ENCODE assay signal across 15 cellular contexts in genomic region chr6:7960848-7961247, GRCh38. TPM values are rescaled to one million over a fixed set of nuclear protein-coding genes. Genes with fewer than 3 reads are reported as not detected.
DNase-seq lines count a peak whose midpoint lies in the region; ATAC-seq, FAIRE-seq and TF ChIP-seq lines count a peak whose summit lies in the region.
"Had no signal": no experiment of that assay in that cellular context is flagged by ENCODE, and none has a peak within 500 bp of the region (broad histone marks: within the 10 kb centered on the region; RNA-seq: fewer than 3 reads in every experiment).

No MANE protein-coding gene starts in this region.

- CTCF ChIA-PET in GM12878 (lab: Yijun Ruan, JAX) (no interaction called here), PC-3 (lab: Charles Lee) (no interaction called here)

- H2AFZ ChIP-seq in GM12878 (ENCODE audit: control insufficient read depth, low read depth, low read length) (no peak overlapping the region), PC-3 (ENCODE audit: low read length) (no peak overlapping the region)

- SMC1A ChIA-PET in GM12878 (lab: Charles Lee; ENCODE audit: uncharacterized antibody, unreplicated experiment), result interaction anchor here (1.7 kb wide), 1 partner anchor 44 kb away, joined by 5 read pairs; no protein-coding TSS in a partner anchor

- no peak for TF ChIP-seq POLR2A in GM12878 (IDR thresholded peaks at IDR 0.05; ENCODE audit: low read depth, low read length)

- intact Hi-C loops in GM12878 (cut with micrococcal nuclease; ENCODE audit: unreplicated experiment) (no loop called here), PC-3 (cut with micrococcal nuclease) (no loop called here)

- no peaks in the 10 kb centered on the region for H3F3A ChIP-seq in PC-3 (ENCODE audit: low read length, unreplicated experiment)

- no peaks in the 10 kb centered on the region for H3K9me2 ChIP-seq in PC-3 (replicated peaks; ENCODE audit: low read length)

- POLR2A ChIA-PET in GM12878 (lab: Charles Lee), result no interaction called here
- POLR2A ChIA-PET in PC-3 (lab: Charles Lee; ENCODE audit: unreplicated experiment), result no interaction called here

- TF ChIP-seq CTCF in GM12878 (IDR thresholded peaks at IDR 0.05 in 2 of 3, conservative IDR thresholded peaks at IDR 0.05 in 1 of 3; ENCODE audit: control insufficient read depth in 2 of 3, extremely low read depth in 1 of 3, insufficient read depth in 1 of 3, low read depth in 3 of 3, low read length in 3 of 3) (no peak), PC-3 (conservative IDR thresholded peaks at IDR 0.05; ENCODE audit: low read depth, low read length) (no peak)

- H3K27ac ChIP-seq in GM12878 (ENCODE audit: control insufficient read depth, insufficient read depth) (no peak overlapping the region), PC-3 (ENCODE audit: low read length) (no peak overlapping the region)
- H3K27ac ChIP-seq in effector memory CD4-positive, alpha-beta T cell (ENCODE audit: insufficient read depth, low read length, poor library complexity, severe bottlenecking), result no peak overlapping the region
- H3K27ac ChIP-seq: left ventricle myocardium inferior, right lobe of liver had no signal

- no peak for FAIRE-seq in GM12878 (lab: Jason Lieb, UNC)

- H3K4me1 ChIP-seq in GM12878 (ENCODE audit: control insufficient read depth, insufficient read depth, low read length), result peaks cover 16% of the 10 kb centered on the region
- no peaks in the 10 kb centered on the region for H3K4me1 ChIP-seq in effector memory CD4-positive, alpha-beta T cell (ENCODE audit: control insufficient read depth, insufficient read depth, low read length, poor library complexity, severe bottlenecking)
- 0 out of 2 replicates have a peak, but pooled peaks cover 7% of the 10 kb centered on the region for H3K4me1 ChIP-seq in PC-3 (ENCODE audit: insufficient read depth, low read length)
- H3K4me1 ChIP-seq: left ventricle myocardium inferior, right lobe of liver had no signal

- H3K4me2 ChIP-seq in GM12878 (ENCODE audit: control insufficient read depth, insufficient read depth) (no peak overlapping the region), PC-3 (ENCODE audit: low read length) (no peak overlapping the region)

- H3K9me3 ChIP-seq in GM12878 (replicated peaks; ENCODE audit: control insufficient read depth, insufficient read depth, low read length) (peaks cover 18% of the 10 kb centered on the region), PC-3 (ENCODE audit: low read length) (no peaks in the 10 kb centered on the region)
- H3K9me3 ChIP-seq in effector memory CD4-positive, alpha-beta T cell (ENCODE audit: control insufficient read depth, low read length), result no peaks in the 10 kb centered on the region
- H3K9me3 ChIP-seq: right lobe of liver had no signal

- H3K36me3 ChIP-seq in GM12878 (ENCODE audit: control insufficient read depth in 2 of 2, insufficient read depth in 2 of 2, low read length in 1 of 2) (no peaks in the 10 kb centered on the region), PC-3 (ENCODE audit: low read depth, low read length) (no peaks in the 10 kb centered on the region)
- no peaks in the 10 kb centered on the region for H3K36me3 ChIP-seq in effector memory CD4-positive, alpha-beta T cell (ENCODE audit: control insufficient read depth, insufficient read depth, low read length)
- H3K36me3 ChIP-seq: left ventricle myocardium inferior, right lobe of liver had no signal

- ATAC-seq in GM18520 (IDR thresholded peaks at IDR 0.05; ENCODE audit: unreplicated experiment) (peak; percentile 33), GM21423 (IDR thresholded peaks at IDR 0.05; ENCODE audit: unreplicated experiment) (peak; percentile 46), HG03342 (IDR thresholded peaks at IDR 0.05; ENCODE audit: unreplicated experiment) (peak; percentile 42), GM12878 (peak; percentile 70), PC-3 (no peak)
- ATAC-seq: activated naive CD8-positive, alpha-beta T cell treated with anti-CD3 and anti-CD28 coated beads, Interleukin-2, amount 50 U/mL, for 24 hours; esophagus mucosa; right lobe of liver had no signal

- peak; percentile 45 to 49; a peak in 2 of 4 replicates for TF ChIP-seq EP300 in GM12878 (IDR thresholded peaks at IDR 0.05; ENCODE audit: borderline replicate concordance in 1 of 2, control insufficient read depth in 1 of 2, low read depth in 2 of 2, low read length in 2 of 2)

- no peaks in the 10 kb centered on the region for H4K20me1 ChIP-seq in GM12878 (ENCODE audit: control insufficient read depth, insufficient read depth)
- H4K20me1 ChIP-seq in PC-3 (ENCODE audit: low read length), result no peaks in the 10 kb centered on the region

- BruUV-seq in GM12878 (replicated peaks; lab: Mats Ljungman, UMichigan), result no TSS peak
- BruUV-seq in PC-3 (replicated peaks; lab: Mats Ljungman, UMichigan), result no TSS peak

- DNase-seq in GM12878 (ENCODE audit: low read depth, low spot score), result peak; percentile 48
- DNase-seq in KG1 (lab: John Stamatoyannopoulos, UW), result no peak
- DNase-seq in effector memory CD4-positive, alpha-beta T cell, result no peak
- DNase-seq in NCI-H146 treated with DMSO at 0.1 percent for 48 hours (lab: John Stamatoyannopoulos, UW; ENCODE audit: unreplicated experiment), result no peak
- DNase-seq in PC-3, result no peak
- DNase-seq: activated naive CD8-positive, alpha-beta T cell treated with anti-CD3 and anti-CD28 coated beads, Interleukin-2, amount 50 U/mL, for 24 hours; activated T-cell treated with anti-CD3 and anti-CD28 coated beads, Interleukin-2, amount 50 U/mL, for 1 hour; hippocampal formation; left ventricle myocardium inferior; NCI-H82; right lobe of liver had no signal

- WGBS in GM12878 (ENCODE audit: insufficient coverage, insufficient replicate concordance, low lambda C conversion rate, missing lambda C conversion rate), result 51% methylated on average over 5 of the region's 5 CpGs

- H3K79me2 ChIP-seq in GM12878 (ENCODE audit: control insufficient read depth, insufficient read depth, low read length), result no peaks in the 10 kb centered on the region
- H3K79me2 ChIP-seq in PC-3 (ENCODE audit: low read length), result no peaks in the 10 kb centered on the region

- no peak for TF ChIP-seq RAD21 in GM12878 (IDR thresholded peaks at IDR 0.05; ENCODE audit: insufficient read depth, low read depth, low read length)

- no peak overlapping the region for H3K4me3 ChIP-seq in GM12878
- H3K4me3 ChIP-seq in effector memory CD4-positive, alpha-beta T cell (ENCODE audit: insufficient read depth, low read depth, low read length, poor library complexity, severe bottlenecking), result no peak overlapping the region
- H3K4me3 ChIP-seq in PC-3 (ENCODE audit: low read length), result no peak overlapping the region
- H3K4me3 ChIP-seq: left ventricle myocardium inferior, right lobe of liver had no signal

- H3K9ac ChIP-seq in GM12878 (ENCODE audit: control insufficient read depth, insufficient read depth, low read length), result no peak overlapping the region
- H3K9ac ChIP-seq in PC-3 (ENCODE audit: low read length), result no peak overlapping the region

- RAD21 ChIA-PET in GM12878 (lab: Charles Lee; ENCODE audit: unreplicated experiment), result no interaction called here

- no peaks in the 10 kb centered on the region for H3K27me3 ChIP-seq in GM12878 (replicated peaks in 1 of 2; ENCODE audit: control insufficient read depth in 2 of 2, insufficient read depth in 2 of 2, low read length in 1 of 2)
- H3K27me3 ChIP-seq in effector memory CD4-positive, alpha-beta T cell (replicated peaks; ENCODE audit: control insufficient read depth, insufficient read depth, low read length, poor library complexity, severe bottlenecking), result no peaks in the 10 kb centered on the region
- no peaks in the 10 kb centered on the region for H3K27me3 ChIP-seq in PC-3 (ENCODE audit: low read length)
- H3K27me3 ChIP-seq: right lobe of liver had no signal

- in situ Hi-C loops in GM12878 (cut with MboI), result loop anchor here (5.0 kb wide), 1 partner anchor 44 kb away; no protein-coding TSS in a partner anchor

TF ChIP-seq in GM12878, 131 proteins besides CTCF, POLR2A, EP300 and RAD21 (continues in another document):
- peak; percentile 46; the same call in 1 of the 2 replicates for TF ChIP-seq PAX5 (IDR thresholded peaks at IDR 0.05; ENCODE audit: borderline replicate concordance, low read depth, low read length)
- TF ChIP-seq MEF2A (IDR thresholded peaks at IDR 0.05; ENCODE audit: insufficient read depth, low read depth, low read length), result 0 out of 2 replicates have a peak, but pooled peaks have one; percentile 71
- peak; percentile 61; the same call in 1 of the 2 replicates for TF ChIP-seq ATF2 (IDR thresholded peaks at IDR 0.05; ENCODE audit: low read length)
- no peak for TF ChIP-seq YBX1 (IDR thresholded peaks at IDR 0.05)

RNA-seq across cellular contexts. Expression of gene TXNDC5, which starts 50.3 kb away (rescaled TPM):
- 52.5 and 54.0 TPM in 2 replicates for total RNA-seq in GM12878 (2013; cell fraction: nucleolus; rRNA removed)
- 173 and 181 TPM in 2 replicates for total RNA-seq in GM12878 (2014; rRNA removed)
- 128 and 143 TPM in 2 replicates for total RNA-seq in GM12878 (2014; rRNA removed; fragmentation: Illumina TruSeq; extraction: Trizol)
- 131 and 143 TPM in 2 replicates for total RNA-seq in GM12878 (2021)
- polyA plus RNA-seq in GM12878 (2011; ENCODE audit: low read depth), result 122 TPM
- 38.2 and 50.1 TPM in 2 replicates for polyA plus RNA-seq in GM12878 (2011; rRNA removed)
- 47.0 and 47.9 TPM in 2 replicates for polyA plus RNA-seq in GM12878 (2011; cell fraction: cytosol; rRNA removed)
- 30.6 and 39.9 TPM in 2 replicates for polyA plus RNA-seq in GM12878 (2011; cell fraction: nucleus; rRNA removed)
- 117 and 141 TPM in 2 replicates for polyA plus RNA-seq in GM12878 (2012)
- 135 and 145 TPM in 2 replicates for polyA plus RNA-seq in GM12878 (2014; fragmentation: Illumina TruSeq; extraction: Trizol)
- polyA plus RNA-seq in GM12878 (2014; fragmentation: Nextera tagmentation; extraction: Ambion mirVana), result 10 to 100 TPM; 38.1 to 46.7 TPM
- 122 and 129 TPM in 2 replicates for polyA plus RNA-seq in GM12878 (2014; rRNA removed)
- 100 to 1,000 TPM in 1 of 2 experiments, 1 to 10 TPM in 1; 7.2 to 165 TPM for polyA plus RNA-seq in GM12878 (2016; fragmentation: Nextera tagmentation; extraction: Ambion mirVana)
- polyA minus RNA-seq in GM12878 (2011; rRNA and poly(A)+ RNA removed), result 39.4 and 40.8 TPM in 2 replicates
- 15.0 and 18.6 TPM in 2 replicates for polyA minus RNA-seq in GM12878 (2011; cell fraction: cytosol; rRNA and poly(A)+ RNA removed)
- 9.7 and 14.4 TPM in 2 replicates for polyA minus RNA-seq in GM12878 (2011; cell fraction: nucleus; rRNA and poly(A)+ RNA removed)
- 218 and 221 TPM in 2 replicates for total RNA-seq in PC-3 (2014; rRNA removed)
